13 cellular contexts compared by ENCODE assay signal in the genomic region with DNA sequence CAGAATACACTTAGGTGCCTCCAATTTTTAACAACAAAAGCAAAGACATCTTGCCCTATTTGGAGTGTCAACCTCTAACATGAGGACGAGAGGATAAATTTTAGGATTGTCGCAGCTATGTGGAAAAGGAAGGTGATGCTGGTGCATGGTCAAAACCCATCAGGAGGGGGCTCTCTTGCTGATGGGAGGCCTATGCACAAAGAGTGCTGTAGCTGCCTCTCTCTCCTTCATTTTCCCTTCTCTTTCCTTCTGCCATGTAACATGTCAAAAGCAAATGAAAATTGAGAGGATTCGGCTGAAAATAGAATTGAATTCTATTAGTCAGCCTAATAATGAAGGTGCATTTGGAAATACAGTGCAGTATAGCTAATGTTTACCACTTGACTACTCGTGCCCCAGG.
DNase-seq lines count a peak whose midpoint lies in the region; ATAC-seq and TF ChIP-seq lines count a peak whose summit lies in the region.
"Had no signal": no experiment of that assay in that cellular context is flagged by ENCODE, and none has a peak within 500 bp of the region (broad histone marks: within the 10 kb centered on the region; RNA-seq: fewer than 3 reads in every experiment).

No MANE protein-coding gene starts in this region.

- no peak for TF ChIP-seq EP300 in esophagus muscularis mucosa (IDR thresholded peaks at IDR 0.05)

- intact Hi-C loops in esophagus muscularis mucosa (cut with DNase I): no loop called here

- no peaks in the 10 kb centered on the region for H3K36me3 Mint-ChIP-seq in progenitor cell of endocrine pancreas (ENCODE audit: insufficient read depth)
- no peaks in the 10 kb centered on the region for H3K36me3 Mint-ChIP-seq in T-cell

- no peak overlapping the region for H3K27ac ChIP-seq in foreskin keratinocyte
- H3K27ac ChIP-seq in esophagus muscularis mucosa (replicated peaks in 1 of 4): no peak overlapping the region
- H3K27ac ChIP-seq: skin epidermis had no signal

- TF ChIP-seq CTCF in foreskin keratinocyte (conservative IDR thresholded peaks at IDR 0.05): peak; percentile 41
- peak; percentile 37 for TF ChIP-seq CTCF in progenitor cell of endocrine pancreas (IDR thresholded peaks at IDR 0.05; ENCODE audit: unreplicated experiment)
- peak in 1 of 3 experiments; percentile 3 for TF ChIP-seq CTCF in esophagus muscularis mucosa (IDR thresholded peaks at IDR 0.05)

- H3K27me3 ChIP-seq in foreskin keratinocyte (no peaks in the 10 kb centered on the region), esophagus muscularis mucosa (no peaks in the 10 kb centered on the region)

- H3K9me3 ChIP-seq in esophagus muscularis mucosa: no peaks in the 10 kb centered on the region

- H3K4me1 ChIP-seq in foreskin keratinocyte (no peaks in the 10 kb centered on the region), esophagus muscularis mucosa (peaks cover 5 to 17% (median 9%) of the 10 kb centered on the region in 4 donors)

- DNase-seq in NCI-H1436 (lab: John Stamatoyannopoulos, UW) (peak; percentile 26), NCI-H1436 treated with DMSO at 0.1 percent for 48 hours (lab: John Stamatoyannopoulos, UW) (no peak), NCI-H526 treated with DMSO at 0.1 percent for 48 hours (lab: John Stamatoyannopoulos, UW) (peak; percentile 8), foreskin keratinocyte (no peak), progenitor cell of endocrine pancreas (ENCODE audit: low spot score, unreplicated experiment) (no peak), EL (no peak), esophagus muscularis mucosa (ENCODE audit: extremely low spot score) (no peak), T-cell (no peak)
- DNase-seq: activated CD8-positive, alpha-beta memory T cell treated with anti-CD3 and anti-CD28 coated beads, Interleukin-2, amount 50 U/mL, for 4 hours; aorta; T-helper 1 cell had no signal

- CTCF ChIA-PET in T-cell (lab: Charles Lee): no interaction called here

- ATAC-seq in foreskin keratinocyte (no peak), T-cell (replicated peaks in 1 of 4) (no peak)
- ATAC-seq: esophagus mucosa had no signal

- TF ChIP-seq POLR2A in esophagus muscularis mucosa (IDR thresholded peaks at IDR 0.05; ENCODE audit: low read depth): no peak

- H3K27ac Mint-ChIP-seq in progenitor cell of endocrine pancreas: no peak overlapping the region
- H3K27ac Mint-ChIP-seq in T-cell: no peak overlapping the region

- H3K4me3 Mint-ChIP-seq in progenitor cell of endocrine pancreas (ENCODE audit: low read depth): no peak overlapping the region
- no peak overlapping the region for H3K4me3 Mint-ChIP-seq in T-cell

- H3K4me1 Mint-ChIP-seq in progenitor cell of endocrine pancreas (ENCODE audit: low read depth) (peaks cover 12% of the 10 kb centered on the region), T-cell (no peaks in the 10 kb centered on the region)

- H3K4me3 ChIP-seq in esophagus muscularis mucosa: no peak overlapping the region
- H3K4me3 ChIP-seq: skin epidermis had no signal

- POLR2A ChIA-PET in T-cell (lab: Charles Lee): no interaction called here

- H3K36me3 ChIP-seq in esophagus muscularis mucosa: no peaks in the 10 kb centered on the region

- no peaks in the 10 kb centered on the region for H3K27me3 Mint-ChIP-seq in progenitor cell of endocrine pancreas
- H3K27me3 Mint-ChIP-seq in T-cell: no peaks in the 10 kb centered on the region

- H3K9me3 Mint-ChIP-seq in progenitor cell of endocrine pancreas (ENCODE audit: low read depth): peaks cover 7% of the 10 kb centered on the region
- H3K9me3 Mint-ChIP-seq in T-cell: peaks cover 0 to 19% (median 12%) of the 10 kb centered on the region in 3 donors

- 74% methylated on average over 4 of the region's 4 CpGs for WGBS in esophagus muscularis mucosa

Comparison
In these comparisons a context has a peak if more than half of its experiments do, and no peak if none do; other contexts are left out.
1. DNase-seq: peak in NCI-H1436 (single experiment) and NCI-H526 treated with DMSO at 0.1 percent for 48 hours (single experiment); none in NCI-H1436 treated with DMSO at 0.1 percent for 48 hours (single experiment), foreskin keratinocyte (0 of 2), progenitor cell of endocrine pancreas (single experiment), EL (single experiment), esophagus muscularis mucosa (single experiment) and T-cell (0 of 34).